In the genomic region with DNA sequence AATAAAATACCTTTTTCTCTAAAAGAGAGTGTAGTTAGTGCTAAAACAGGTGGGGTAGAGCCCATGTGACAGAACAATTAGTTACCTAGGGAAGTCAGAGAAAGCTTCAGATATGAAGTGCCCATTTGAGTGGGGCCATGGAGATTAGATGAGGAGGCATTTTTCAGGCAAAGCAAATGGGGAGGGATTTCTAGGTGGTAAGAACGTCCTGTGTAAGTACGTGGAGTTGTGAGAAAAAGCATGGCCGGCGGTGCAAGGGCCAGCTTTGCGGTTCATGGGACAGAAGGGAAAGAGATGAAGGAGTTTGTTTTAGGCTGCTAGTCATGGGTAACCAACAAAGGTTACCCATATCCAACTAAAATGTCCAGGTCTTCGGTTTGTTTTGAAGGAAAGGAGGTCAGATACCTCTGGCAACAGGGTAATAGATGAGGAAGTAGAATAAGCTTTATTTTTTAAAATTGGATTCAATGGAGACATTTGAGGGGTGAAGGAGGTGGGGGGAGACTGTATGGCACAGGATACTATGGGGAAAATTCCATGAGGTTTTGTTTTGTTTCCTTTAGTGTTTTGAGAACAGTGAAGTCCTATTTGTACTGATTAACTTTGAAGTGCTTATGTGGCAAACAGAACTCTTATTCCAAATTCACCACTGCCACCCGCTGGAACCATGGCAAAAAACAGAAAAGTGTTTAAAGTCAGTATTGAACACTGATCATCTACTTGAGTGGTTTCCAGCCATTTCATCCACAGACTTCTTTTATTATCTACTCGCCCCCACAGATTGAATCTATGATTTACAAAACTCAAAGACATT, we compare ENCODE assay signal across 9 cellular contexts. TPM values are rescaled to one million over a fixed set of nuclear protein-coding genes. Genes with fewer than 3 reads are reported as not detected.
A peak's percentile ranks its signal among the peaks of the same experiment; 100 is the strongest.
DNase-seq lines count a peak whose midpoint lies in the region; ATAC-seq, FAIRE-seq and TF ChIP-seq lines count a peak whose summit lies in the region.
"Had no signal": no experiment of that assay in that cellular context is flagged by ENCODE, and none has a peak within 500 bp of the region (broad histone marks: within the 10 kb centered on the region; RNA-seq: fewer than 3 reads in every experiment).

No MANE protein-coding gene starts in this region.

- H3K27ac Mint-ChIP-seq in stimulated activated naive B cell treated with anti-CD40 and anti-IgM and Interleukin-4, amounts not matched to agents 10 μg/mL and 1 μg/mL and 100 μg/mL, for 72 hours = no peak overlapping the region
- H3K27ac Mint-ChIP-seq: B cell had no signal

- peaks cover 15% of the 10 kb centered on the region for H3K27me3 ChIP-seq in bronchial epithelial cell (ENCODE audit: control insufficient read depth, insufficient read depth, low read length)

- no peaks in the 10 kb centered on the region for H3K36me3 ChIP-seq in bronchial epithelial cell (ENCODE audit: control insufficient read depth, insufficient read depth, low read length)

- H3K4me3 ChIP-seq in bronchial epithelial cell (ENCODE audit: low read depth, low read length) = no peak overlapping the region

- no peak overlapping the region for H3K4me3 Mint-ChIP-seq in stimulated activated naive B cell treated with anti-CD40 and anti-IgM and Interleukin-4, amounts not matched to agents 10 μg/mL and 1 μg/mL and 100 μg/mL, for 72 hours
- H3K4me3 Mint-ChIP-seq: B cell had no signal

- ATAC-seq in stimulated activated naive B cell treated with anti-CD40 and anti-IgM and Interleukin-4, amounts not matched to agents 10 μg/mL and 1 μg/mL and 100 μg/mL, for 72 hours (replicated peaks) = no peak
- no peak for ATAC-seq in HG02759 (IDR thresholded peaks at IDR 0.05; ENCODE audit: unreplicated experiment)

- H3K36me3 Mint-ChIP-seq in stimulated activated naive B cell treated with anti-CD40 and anti-IgM and Interleukin-4, amounts not matched to agents 10 μg/mL and 1 μg/mL and 100 μg/mL, for 72 hours = no peaks in the 10 kb centered on the region

- peak; percentile 30 for TF ChIP-seq CTCF in bronchial epithelial cell (IDR thresholded peaks at IDR 0.05; ENCODE audit: insufficient read depth, low read length, severe bottlenecking)

- peak; percentile 13 for DNase-seq in DMS79 treated with DMSO at 0.1 percent for 48 hours (lab: John Stamatoyannopoulos, UW)
- no peak for DNase-seq in DMS79 (lab: John Stamatoyannopoulos, UW)
- peak; percentile 66 for DNase-seq in NCI-H1105 treated with DMSO at 0.1 percent for 48 hours (lab: John Stamatoyannopoulos, UW)
- peak; percentile 47 for DNase-seq in bronchial epithelial cell (ENCODE audit: low read depth)
- peak; percentile 15 for DNase-seq in pons (ENCODE audit: low spot score)
- DNase-seq in stimulated activated naive B cell treated with anti-CD40 and anti-IgM and Interleukin-4, amounts not matched to agents 10 μg/mL and 1 μg/mL and 100 μg/mL, for 72 hours = no peak
- no peak for DNase-seq in activated naive CD4-positive, alpha-beta T cell treated with anti-CD3 and anti-CD28 coated beads, Interleukin-2, amount 50 U/mL, for 16 hours

- FAIRE-seq in bronchial epithelial cell (lab: Jason Lieb, UNC) = no peak

- H3K27me3 Mint-ChIP-seq in stimulated activated naive B cell treated with anti-CD40 and anti-IgM and Interleukin-4, amounts not matched to agents 10 μg/mL and 1 μg/mL and 100 μg/mL, for 72 hours = peaks cover 22 to 61% of the 10 kb centered on the region in 2 donors

- H3K4me1 Mint-ChIP-seq in stimulated activated naive B cell treated with anti-CD40 and anti-IgM and Interleukin-4, amounts not matched to agents 10 μg/mL and 1 μg/mL and 100 μg/mL, for 72 hours = no peaks in the 10 kb centered on the region
- H3K4me1 Mint-ChIP-seq: B cell had no signal

- H3K9me3 Mint-ChIP-seq in stimulated activated naive B cell treated with anti-CD40 and anti-IgM and Interleukin-4, amounts not matched to agents 10 μg/mL and 1 μg/mL and 100 μg/mL, for 72 hours = no peaks in the 10 kb centered on the region

RNA-seq across cellular contexts. Expression of a gene that starts 10.0 kb away (rescaled TPM):
- 12.9 and 15.5 TPM in 2 replicates for total RNA-seq in bronchial epithelial cell

RNA-seq across cellular contexts. Expression of a gene that starts 58.2 kb away (rescaled TPM):
- total RNA-seq in bronchial epithelial cell = 50.3 and 60.4 TPM in 2 replicates
- total RNA-seq: B cell had no signal

Comparison
In these comparisons a context has a peak if more than half of its experiments do, and no peak if none do; other contexts are left out.
1. DNase-seq: peak in DMS79 treated with DMSO at 0.1 percent for 48 hours (single experiment), NCI-H1105 treated with DMSO at 0.1 percent for 48 hours (single experiment), bronchial epithelial cell (single experiment) and pons (single experiment); none in DMS79 (single experiment), stimulated activated naive B cell treated with anti-CD40 and anti-IgM and Interleukin-4, amounts not matched to agents 10 μg/mL and 1 μg/mL and 100 μg/mL, for 72 hours (single experiment) and activated naive CD4-positive, alpha-beta T cell treated with anti-CD3 and anti-CD28 coated beads, Interleukin-2, amount 50 U/mL, for 16 hours (single experiment).